ENCODE assay signal across 2 cellular contexts in the genomic region with DNA sequence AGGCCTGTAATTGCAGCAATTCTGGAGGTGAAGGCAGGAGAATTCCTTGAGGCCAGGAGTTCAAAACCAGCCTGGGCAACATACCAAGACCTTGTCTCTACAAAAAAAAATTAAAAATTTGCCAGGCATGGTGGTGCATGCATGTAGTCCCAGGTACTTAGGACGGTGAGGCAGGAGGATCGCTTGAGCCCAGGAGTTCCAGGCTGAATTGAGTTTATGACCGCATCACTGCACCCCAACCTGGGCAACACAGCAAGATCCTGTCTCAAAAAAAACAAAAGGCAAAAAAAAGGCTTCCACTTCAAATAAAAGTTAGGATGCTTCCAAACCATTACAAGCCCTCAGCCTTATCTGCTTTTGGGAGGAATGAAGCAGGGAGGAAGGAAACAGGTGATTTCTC.
TF ChIP-seq lines count a peak whose summit lies in the region.

No MANE protein-coding gene starts in this region.

TF ChIP-seq in liver, 16 proteins besides CTCF, POLR2A, EP300 and RAD21:
- TF ChIP-seq TAF1 (conservative IDR thresholded peaks at IDR 0.05) (no peak), FOXA2 (IDR thresholded peaks at IDR 0.05) (no peak), ZBTB33 (IDR thresholded peaks at IDR 0.05) (no peak), FOXA1 (IDR thresholded peaks at IDR 0.05) (no peak), ATF3 (IDR thresholded peaks at IDR 0.05) (no peak), RXRA (IDR thresholded peaks at IDR 0.05) (no peak), GABPA (IDR thresholded peaks at IDR 0.05 in 1 of 2, conservative IDR thresholded peaks at IDR 0.05 in 1 of 2) (no peak), HNF4G (IDR thresholded peaks at IDR 0.05) (no peak), HNF4A (conservative IDR thresholded peaks at IDR 0.05) (no peak), EGR1 (IDR thresholded peaks at IDR 0.05; ENCODE audit: low read depth in 2 of 2) (no peak), JUND (IDR thresholded peaks at IDR 0.05) (no peak), SP1 (IDR thresholded peaks at IDR 0.05) (no peak), YY1 (IDR thresholded peaks at IDR 0.05) (no peak)
- TF ChIP-seq, protein P1, sequence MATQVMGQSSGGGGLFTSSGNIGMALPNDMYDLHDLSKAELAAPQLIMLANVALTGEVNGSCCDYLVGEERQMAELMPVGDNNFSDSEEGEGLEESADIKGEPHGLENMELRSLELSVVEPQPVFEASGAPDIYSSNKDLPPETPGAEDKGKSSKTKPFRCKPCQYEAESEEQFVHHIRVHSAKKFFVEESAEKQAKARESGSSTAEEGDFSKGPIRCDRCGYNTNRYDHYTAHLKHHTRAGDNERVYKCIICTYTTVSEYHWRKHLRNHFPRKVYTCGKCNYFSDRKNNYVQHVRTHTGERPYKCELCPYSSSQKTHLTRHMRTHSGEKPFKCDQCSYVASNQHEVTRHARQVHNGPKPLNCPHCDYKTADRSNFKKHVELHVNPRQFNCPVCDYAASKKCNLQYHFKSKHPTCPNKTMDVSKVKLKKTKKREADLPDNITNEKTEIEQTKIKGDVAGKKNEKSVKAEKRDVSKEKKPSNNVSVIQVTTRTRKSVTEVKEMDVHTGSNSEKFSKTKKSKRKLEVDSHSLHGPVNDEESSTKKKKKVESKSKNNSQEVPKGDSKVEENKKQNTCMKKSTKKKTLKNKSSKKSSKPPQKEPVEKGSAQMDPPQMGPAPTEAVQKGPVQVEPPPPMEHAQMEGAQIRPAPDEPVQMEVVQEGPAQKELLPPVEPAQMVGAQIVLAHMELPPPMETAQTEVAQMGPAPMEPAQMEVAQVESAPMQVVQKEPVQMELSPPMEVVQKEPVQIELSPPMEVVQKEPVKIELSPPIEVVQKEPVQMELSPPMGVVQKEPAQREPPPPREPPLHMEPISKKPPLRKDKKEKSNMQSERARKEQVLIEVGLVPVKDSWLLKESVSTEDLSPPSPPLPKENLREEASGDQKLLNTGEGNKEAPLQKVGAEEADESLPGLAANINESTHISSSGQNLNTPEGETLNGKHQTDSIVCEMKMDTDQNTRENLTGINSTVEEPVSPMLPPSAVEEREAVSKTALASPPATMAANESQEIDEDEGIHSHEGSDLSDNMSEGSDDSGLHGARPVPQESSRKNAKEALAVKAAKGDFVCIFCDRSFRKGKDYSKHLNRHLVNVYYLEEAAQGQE (IDR thresholded peaks at IDR 0.05), result no peak
- TF ChIP-seq, protein P2, sequence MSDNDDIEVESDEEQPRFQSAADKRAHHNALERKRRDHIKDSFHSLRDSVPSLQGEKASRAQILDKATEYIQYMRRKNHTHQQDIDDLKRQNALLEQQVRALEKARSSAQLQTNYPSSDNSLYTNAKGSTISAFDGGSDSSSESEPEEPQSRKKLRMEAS (IDR thresholded peaks at IDR 0.05), result no peak
TF ChIP-seq in liver: peak in this region for 0.

TF ChIP-seq in HepG2, 621 proteins besides CTCF, POLR2A, EP300 and RAD21:
- TF ChIP-seq ZNF790 (CRISPR knock-in tag; IDR thresholded peaks at IDR 0.05; ENCODE audit: borderline replicate concordance) (no peak), TAF15 (IDR thresholded peaks at IDR 0.05; ENCODE audit: low read depth, low read length, poor library complexity, severe bottlenecking) (no peak), ONECUT2 (CRISPR knock-in tag; IDR thresholded peaks at IDR 0.05) (no peak), BORCS8-MEF2B (CRISPR knock-in tag; IDR thresholded peaks at IDR 0.05) (no peak), RXRA (CRISPR knock-in tag; IDR thresholded peaks at IDR 0.05) (no peak), ZNF562 (CRISPR knock-in tag; IDR thresholded peaks at IDR 0.05; ENCODE audit: borderline replicate concordance) (no peak), ZMAT3 (CRISPR knock-in tag; conservative IDR thresholded peaks at IDR 0.05) (no peak), SAFB2 (CRISPR knock-in tag; IDR thresholded peaks at IDR 0.05; ENCODE audit: borderline replicate concordance, low read depth) (no peak), ZNF776 (CRISPR knock-in tag; IDR thresholded peaks at IDR 0.05) (no peak), HES4 (CRISPR knock-in tag; IDR thresholded peaks at IDR 0.05; ENCODE audit: borderline replicate concordance) (no peak), ZBTB42 (CRISPR knock-in tag; IDR thresholded peaks at IDR 0.05) (no peak), ZBTB8A (CRISPR knock-in tag; IDR thresholded peaks at IDR 0.05; ENCODE audit: borderline replicate concordance, low read depth) (no peak), ZFX (CRISPR knock-in tag; IDR thresholded peaks at IDR 0.05; ENCODE audit: low read depth) (no peak), NAIF1 (CRISPR knock-in tag; IDR thresholded peaks at IDR 0.05; ENCODE audit: borderline replicate concordance) (no peak)
- TF ChIP-seq, protein P3, sequence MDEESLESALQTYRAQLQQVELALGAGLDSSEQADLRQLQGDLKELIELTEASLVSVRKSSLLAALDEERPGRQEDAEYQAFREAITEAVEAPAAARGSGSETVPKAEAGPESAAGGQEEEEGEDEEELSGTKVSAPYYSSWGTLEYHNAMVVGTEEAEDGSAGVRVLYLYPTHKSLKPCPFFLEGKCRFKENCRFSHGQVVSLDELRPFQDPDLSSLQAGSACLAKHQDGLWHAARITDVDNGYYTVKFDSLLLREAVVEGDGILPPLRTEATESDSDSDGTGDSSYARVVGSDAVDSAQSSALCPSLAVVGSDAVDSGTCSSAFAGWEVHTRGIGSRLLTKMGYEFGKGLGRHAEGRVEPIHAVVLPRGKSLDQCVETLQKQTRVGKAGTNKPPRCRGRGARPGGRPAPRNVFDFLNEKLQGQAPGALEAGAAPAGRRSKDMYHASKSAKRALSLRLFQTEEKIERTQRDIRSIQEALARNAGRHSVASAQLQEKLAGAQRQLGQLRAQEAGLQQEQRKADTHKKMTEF (CRISPR knock-in tag; IDR thresholded peaks at IDR 0.05), result no peak
